In genomic region chr17:39139137-39139516, GRCh38 we compare ENCODE assay signal across 16 cellular contexts. TPM values are rescaled to one million over a fixed set of nuclear protein-coding genes. Genes with fewer than 3 reads are reported as not detected.
DNase-seq lines count a peak whose midpoint lies in the region; ATAC-seq and TF ChIP-seq lines count a peak whose summit lies in the region.
"Had no signal": no experiment of that assay in that cellular context is flagged by ENCODE, and none has a peak within 500 bp of the region (broad histone marks: within the 10 kb centered on the region; RNA-seq: fewer than 3 reads in every experiment).

No MANE protein-coding gene starts in this region.

- H3K36me3 ChIP-seq in heart left ventricle (peaks cover 0 to 5% (median 0%) of the 10 kb centered on the region in 9 donors), thyroid gland (no peaks in the 10 kb centered on the region)

- TF ChIP-seq POLR2A in heart left ventricle (IDR thresholded peaks at IDR 0.05) (no peak), thyroid gland (IDR thresholded peaks at IDR 0.05) (no peak)

- no peaks in the 10 kb centered on the region for H3K9me3 ChIP-seq in heart left ventricle
- no peaks in the 10 kb centered on the region for H3K9me3 ChIP-seq in thyroid gland
- H3K9me3 ChIP-seq: psoas muscle had no signal

- DNase-seq in heart left ventricle, result no peak
- no peak for DNase-seq in left ventricle myocardium superior
- peak; percentile 91 for DNase-seq in T1000 (lab: John Stamatoyannopoulos, UW)
- DNase-seq in fibroblast of pulmonary artery (ENCODE audit: low read depth), result peak; percentile 51
- DNase-seq in stimulated activated effector memory CD8-positive, alpha-beta T cell treated with anti-CD3 and anti-CD28 coated beads, Interleukin-12 subunit alpha, Interleukin-12 subunit beta, amount 100 ng/mL, for 72 hours (ENCODE audit: low spot score in 2 of 2), result no peak
- DNase-seq in NCI-H1436 (lab: John Stamatoyannopoulos, UW), result no peak
- DNase-seq in thyroid gland, result no peak
- DNase-seq: activated CD8-positive, alpha-beta T cell treated with anti-CD3 and anti-CD28 coated beads, Interleukin-2, amount 10 ng/mL, durations not matched to agents 7 days and 5 days; activated naive CD8-positive, alpha-beta T cell treated with anti-CD3 and anti-CD28 coated beads, Interleukin-2, amount 50 U/mL, for 24 hours; psoas muscle had no signal

- no peaks in the 10 kb centered on the region for H3K9me3 Mint-ChIP-seq in stimulated activated effector memory CD8-positive, alpha-beta T cell treated with anti-CD3 and anti-CD28 coated beads, Interleukin-12 subunit alpha, Interleukin-12 subunit beta, amount 100 ng/mL, for 72 hours
- H3K9me3 Mint-ChIP-seq: activated naive CD8-positive, alpha-beta T cell treated with anti-CD3 and anti-CD28 coated beads, Interleukin-2, amount 50 U/mL, for 24 hours had no signal

- H3K4me1 Mint-ChIP-seq in stimulated activated effector memory CD8-positive, alpha-beta T cell treated with anti-CD3 and anti-CD28 coated beads, Interleukin-12 subunit alpha, Interleukin-12 subunit beta, amount 100 ng/mL, for 72 hours, result peaks cover 5% of the 10 kb centered on the region

- 72 to 91% (median 78%) methylated on average over 3 of the region's 3 CpGs for WGBS in heart left ventricle, 4 donors
- WGBS in thyroid gland, 2 donors, result 83 to 97% methylated on average over 3 of the region's 3 CpGs

- peak overlapping the region; percentile 26 for H3K27ac Mint-ChIP-seq in stimulated activated effector memory CD8-positive, alpha-beta T cell treated with anti-CD3 and anti-CD28 coated beads, Interleukin-12 subunit alpha, Interleukin-12 subunit beta, amount 100 ng/mL, for 72 hours
- H3K27ac Mint-ChIP-seq: activated CD8-positive, alpha-beta T cell treated with anti-CD3 and anti-CD28 coated beads, Interleukin-2, amount 10 ng/mL, durations not matched to agents 7 days and 5 days; activated naive CD8-positive, alpha-beta T cell treated with anti-CD3 and anti-CD28 coated beads, Interleukin-2, amount 50 U/mL, for 24 hours had no signal

- H3K27ac ChIP-seq in heart left ventricle (peak overlapping the region in 9 of 12 donors; percentile 8 to 62 (median 43)), thyroid gland (no peak overlapping the region)
- H3K27ac ChIP-seq: 22Rv1, psoas muscle had no signal

- H3K4me1 ChIP-seq in heart left ventricle, result peaks cover 0 to 38% (median 10%) of the 10 kb centered on the region in 12 donors
- no peaks in the 10 kb centered on the region for H3K4me1 ChIP-seq in thyroid gland
- H3K4me1 ChIP-seq: psoas muscle had no signal

- no peak overlapping the region for H3K4me3 Mint-ChIP-seq in stimulated activated effector memory CD8-positive, alpha-beta T cell treated with anti-CD3 and anti-CD28 coated beads, Interleukin-12 subunit alpha, Interleukin-12 subunit beta, amount 100 ng/mL, for 72 hours
- H3K4me3 Mint-ChIP-seq: activated CD8-positive, alpha-beta T cell treated with anti-CD3 and anti-CD28 coated beads, Interleukin-2, amount 10 ng/mL, durations not matched to agents 7 days and 5 days; activated naive CD8-positive, alpha-beta T cell treated with anti-CD3 and anti-CD28 coated beads, Interleukin-2, amount 50 U/mL, for 24 hours had no signal

- H3K4me3 ChIP-seq in heart left ventricle, result no peak overlapping the region
- no peak overlapping the region for H3K4me3 ChIP-seq in fibroblast of pulmonary artery (replicated peaks; ENCODE audit: low read depth, low read length)
- no peak overlapping the region for H3K4me3 ChIP-seq in thyroid gland (replicated peaks in 1 of 3)
- H3K4me3 ChIP-seq: psoas muscle had no signal

- H3K27me3 ChIP-seq in heart left ventricle (no peaks in the 10 kb centered on the region), thyroid gland (no peaks in the 10 kb centered on the region)

- intact Hi-C loops in heart left ventricle (cut with DNase I) (loop anchor here in 1 of 10 donors (5.0 kb wide), 1 partner anchor 42 kb away; no protein-coding TSS in a partner anchor), left ventricle myocardium superior (cut with micrococcal nuclease) (no loop called here), thyroid gland (cut with DNase I) (no loop called here)

- H3K36me3 Mint-ChIP-seq in stimulated activated effector memory CD8-positive, alpha-beta T cell treated with anti-CD3 and anti-CD28 coated beads, Interleukin-12 subunit alpha, Interleukin-12 subunit beta, amount 100 ng/mL, for 72 hours, result no peaks in the 10 kb centered on the region

- ATAC-seq in heart left ventricle, result peak in 1 of 4 donors; percentile 17
- no peak for ATAC-seq in left ventricle myocardium superior
- no peak for ATAC-seq in stimulated activated effector memory CD8-positive, alpha-beta T cell treated with anti-CD3 and anti-CD28 coated beads, Interleukin-12 subunit alpha, Interleukin-12 subunit beta, amount 100 ng/mL, for 72 hours
- ATAC-seq in HG03159 (IDR thresholded peaks at IDR 0.05; ENCODE audit: unreplicated experiment), result no peak
- ATAC-seq: activated CD8-positive, alpha-beta T cell treated with anti-CD3 and anti-CD28 coated beads, Interleukin-2, amount 10 ng/mL, durations not matched to agents 7 days and 5 days; activated naive CD8-positive, alpha-beta T cell treated with anti-CD3 and anti-CD28 coated beads, Interleukin-2, amount 50 U/mL, for 24 hours had no signal

- TF ChIP-seq CTCF in heart left ventricle (IDR thresholded peaks at IDR 0.05) (no peak), fibroblast of pulmonary artery (IDR thresholded peaks at IDR 0.05; ENCODE audit: low read length, missing control alignments) (no peak), thyroid gland (IDR thresholded peaks at IDR 0.05) (no peak)

RNA-seq across cellular contexts. Expression of gene PLXDC1, which starts 12.3 kb away (rescaled TPM):
- total RNA-seq in heart left ventricle, result 10 to 100 TPM in 7 of 9 donors, 1 to 10 TPM in 2; 6.3 to 17.4 (median 13.8) TPM
- polyA plus RNA-seq in heart left ventricle, result 10 to 100 TPM in 1 of 2 donors, 1 to 10 TPM in 1; 4.8 to 13.3 TPM
- total RNA-seq in left ventricle myocardium superior, result 15.8 TPM
- 10 to 100 TPM in 1 of 4 donors, 1 to 10 TPM in 3; 1.8 to 13.4 (median 6.4) TPM for total RNA-seq in thyroid gland
- total RNA-seq: endothelial cell of umbilical vein had no signal

RNA-seq across cellular contexts. Expression of gene ARL5C, which starts 26.8 kb away (rescaled TPM):
- not detected for total RNA-seq in heart left ventricle
- not detected for polyA plus RNA-seq in heart left ventricle
- not detected for total RNA-seq in left ventricle myocardium superior
- total RNA-seq in thyroid gland, result not detected
- total RNA-seq: activated CD8-positive, alpha-beta T cell treated with anti-CD3 and anti-CD28 coated beads, Interleukin-2, amount 10 ng/mL, durations not matched to agents 7 days and 5 days; endothelial cell of umbilical vein; left lobe of liver; T-helper 1 cell treated with Interleukin-12 subunit alpha and Interleukin-12 subunit beta and Interleukin-4 antibody, amounts not matched to agents 30 ng/mL and 1 ng/mL, for 36 hours had no signal
- polyA plus RNA-seq: endothelial cell of umbilical vein, psoas muscle, urinary bladder had no signal

RNA-seq across cellular contexts. Expression of gene CACNB1, which starts 58.3 kb away (rescaled TPM):
- total RNA-seq in heart left ventricle (10 to 100 TPM in 1 of 9 donors, 1 to 10 TPM in 8; 4.3 to 13.4 (median 7.1) TPM), left ventricle myocardium superior (5.7 TPM), thyroid gland (10 to 100 TPM in 1 of 4 donors, 1 to 10 TPM in 3; 5.8 to 10.1 (median 7.8) TPM)
- 10 to 100 TPM in 1 of 2 donors, 1 to 10 TPM in 1; 6.1 to 14.3 TPM for polyA plus RNA-seq in heart left ventricle

Comparison
In these comparisons a context has a peak if more than half of its experiments do, and no peak if none do; other contexts are left out.
1. DNase-seq: peak in T1000 (single experiment) and fibroblast of pulmonary artery (single experiment); none in heart left ventricle (0 of 5), left ventricle myocardium superior (single experiment), stimulated activated effector memory CD8-positive, alpha-beta T cell treated with anti-CD3 and anti-CD28 coated beads, Interleukin-12 subunit alpha, Interleukin-12 subunit beta, amount 100 ng/mL, for 72 hours (0 of 2), NCI-H1436 (single experiment) and thyroid gland (0 of 2).
2. H3K27ac ChIP-seq: peak in heart left ventricle (9 of 12); none in thyroid gland (0 of 3).